Comparison of ENCODE assay signal across 28 cellular contexts in genomic region chr7:1888425-1888824, GRCh38.
A peak's percentile ranks its signal among the peaks of the same experiment; 100 is the strongest.
DNase-seq lines count a peak whose midpoint lies in the region; ATAC-seq, FAIRE-seq and TF ChIP-seq lines count a peak whose summit lies in the region.
"Had no signal": no experiment of that assay in that cellular context is flagged by ENCODE, and none has a peak within 500 bp of the region (broad histone marks: within the 10 kb centered on the region; RNA-seq: fewer than 3 reads in every experiment).

No MANE protein-coding gene starts in this region.

- no peak for TF ChIP-seq EP300 in K562 (IDR thresholded peaks at IDR 0.05; ENCODE audit: low read length)

- no peak for TF ChIP-seq POLR2A in K562 (conservative IDR thresholded peaks at IDR 0.05)

- no peak overlapping the region for H3K9ac ChIP-seq in K562 (ENCODE audit: insufficient read depth in 1 of 2, low read depth in 2 of 2, low read length in 2 of 2)
- H3K9ac ChIP-seq: BLaER1 treated with 17β-estradiol and CSF1 and Interleukin-3, amounts not matched to agents 10 nM and 100 nM had no signal

- peaks cover 33% of the 10 kb centered on the region for H3K36me3 Mint-ChIP-seq in activated CD4-positive, alpha-beta T cell treated with anti-CD3 and anti-CD28 coated beads, Interleukin-2, amount 10 ng/mL, durations not matched to agents 7 days and 5 days (ENCODE audit: low read depth)
- peaks cover 54% of the 10 kb centered on the region for H3K36me3 Mint-ChIP-seq in CD8-positive, alpha-beta T cell
- H3K36me3 Mint-ChIP-seq in naive thymus-derived CD8-positive, alpha-beta T cell: peaks cover 0 to 29% (median 3%) of the 10 kb centered on the region in 3 donors

- H3K27me3 Mint-ChIP-seq in activated CD4-positive, alpha-beta T cell treated with anti-CD3 and anti-CD28 coated beads, Interleukin-2, amount 10 ng/mL, durations not matched to agents 7 days and 5 days: no peaks in the 10 kb centered on the region
- no peaks in the 10 kb centered on the region for H3K27me3 Mint-ChIP-seq in CD8-positive, alpha-beta T cell (ENCODE audit: low read depth)
- no peaks in the 10 kb centered on the region for H3K27me3 Mint-ChIP-seq in naive thymus-derived CD8-positive, alpha-beta T cell
- H3K27me3 Mint-ChIP-seq: CD8-positive, alpha-beta memory T cell had no signal

- POLR2A ChIA-PET in activated CD4-positive, alpha-beta T cell treated with anti-CD3 and anti-CD28 coated beads, Interleukin-2, amount 10 ng/mL, durations not matched to agents 7 days and 5 days (lab: Charles Lee): no interaction called here
- POLR2A ChIA-PET in CD8-positive, alpha-beta T cell (lab: Charles Lee): no interaction called here
- POLR2A ChIA-PET in K562 (lab: Yijun Ruan, JAX): no interaction called here
- POLR2A ChIA-PET in naive thymus-derived CD8-positive, alpha-beta T cell (lab: Charles Lee): no interaction called here

- no peak overlapping the region for H3K4me2 ChIP-seq in K562 (ENCODE audit: insufficient read depth, low read length)
- H3K4me2 ChIP-seq: BLaER1 treated with 17β-estradiol and CSF1 and Interleukin-3, amounts not matched to agents 10 nM and 100 nM had no signal

- peak overlapping the region; percentile 60 for H3K27ac Mint-ChIP-seq in activated CD4-positive, alpha-beta T cell treated with anti-CD3 and anti-CD28 coated beads, Interleukin-2, amount 10 ng/mL, durations not matched to agents 7 days and 5 days
- peak overlapping the region; percentile 32 for H3K27ac Mint-ChIP-seq in CD8-positive, alpha-beta T cell
- H3K27ac Mint-ChIP-seq in naive thymus-derived CD8-positive, alpha-beta T cell: peak overlapping the region in 6 of 10 donors; percentile 9 to 79 (median 50)

- BruUV-seq in K562 (replicated peaks; lab: Mats Ljungman, UMichigan): no TSS peak

- no peak overlapping the region for H3K27ac ChIP-seq in CD8-positive, alpha-beta T cell (ENCODE audit: low read depth, low read length)
- H3K27ac ChIP-seq in K562 (ENCODE audit: extremely low read depth, low read depth, low read length): no peak overlapping the region; the same call in 2 of the 3 replicates
- H3K27ac ChIP-seq: 22Rv1; BLaER1 treated with 17β-estradiol and CSF1 and Interleukin-3, amounts not matched to agents 10 nM and 100 nM; SK-N-MC had no signal

- H3K4me1 ChIP-seq in CD8-positive, alpha-beta T cell (ENCODE audit: insufficient read depth, low read length): peaks cover 21% of the 10 kb centered on the region
- H3K4me1 ChIP-seq in K562 (replicated peaks in 1 of 2; ENCODE audit: control insufficient read depth in 2 of 2, insufficient read depth in 2 of 2, low read length in 2 of 2): peaks cover 15 to 48% of the 10 kb centered on the region in 2 experiments

- H3K9me3 ChIP-seq in CD8-positive, alpha-beta T cell (ENCODE audit: low read length): no peaks in the 10 kb centered on the region
- peaks cover 17% of the 10 kb centered on the region; the same call in 1 of the 2 replicates for H3K9me3 ChIP-seq in K562 (replicated peaks; ENCODE audit: control insufficient read depth, insufficient read depth, low read depth, low read length)

- H3K4me1 Mint-ChIP-seq in activated CD4-positive, alpha-beta T cell treated with anti-CD3 and anti-CD28 coated beads, Interleukin-2, amount 10 ng/mL, durations not matched to agents 7 days and 5 days: peaks cover 29% of the 10 kb centered on the region
- peaks cover 32% of the 10 kb centered on the region for H3K4me1 Mint-ChIP-seq in CD8-positive, alpha-beta T cell (ENCODE audit: low read depth)
- peaks cover 11 to 58% (median 14%) of the 10 kb centered on the region in 4 donors for H3K4me1 Mint-ChIP-seq in naive thymus-derived CD8-positive, alpha-beta T cell

- no peak overlapping the region for H2AFZ ChIP-seq in K562 (ENCODE audit: low read depth, low read length)

- TF ChIP-seq RAD21 in K562 (CRISPR knock-in tag; conservative IDR thresholded peaks at IDR 0.05 in 1 of 2, IDR thresholded peaks at IDR 0.05 in 1 of 2): no peak

- CTCF ChIA-PET in activated CD4-positive, alpha-beta T cell treated with anti-CD3 and anti-CD28 coated beads, Interleukin-2, amount 10 ng/mL, durations not matched to agents 7 days and 5 days (lab: Charles Lee): no interaction called here
- CTCF ChIA-PET in CD8-positive, alpha-beta T cell (lab: Charles Lee): no interaction called here
- CTCF ChIA-PET in K562 (lab: Yijun Ruan, JAX; ENCODE audit: low intra/inter-chr PET ratio): no interaction called here

- H3K9me1 ChIP-seq in K562 (ENCODE audit: control insufficient read depth, insufficient read depth, low read length): no peaks in the 10 kb centered on the region

- no peaks in the 10 kb centered on the region for H3K27me3 ChIP-seq in CD8-positive, alpha-beta T cell (ENCODE audit: insufficient read depth, low read length)
- H3K27me3 ChIP-seq in K562 (ENCODE audit: control insufficient read depth in 2 of 2, insufficient read depth in 2 of 2, low read length in 2 of 2): no peaks in the 10 kb centered on the region
- H3K27me3 ChIP-seq: BLaER1 treated with 17β-estradiol and CSF1 and Interleukin-3, amounts not matched to agents 10 nM and 100 nM had no signal

- H3K79me2 ChIP-seq in K562 (ENCODE audit: control insufficient read depth, insufficient read depth, low read length): 0 out of 3 replicates have a peak, but pooled peaks cover 4% of the 10 kb centered on the region

- WGBS in K562 (ENCODE audit: insufficient coverage, low coverage, missing lambda C conversion rate): 96% methylated on average over 12 of the region's 12 CpGs

- peaks cover 10% of the 10 kb centered on the region for H3K9me3 Mint-ChIP-seq in activated CD4-positive, alpha-beta T cell treated with anti-CD3 and anti-CD28 coated beads, Interleukin-2, amount 10 ng/mL, durations not matched to agents 7 days and 5 days
- no peaks in the 10 kb centered on the region for H3K9me3 Mint-ChIP-seq in CD8-positive, alpha-beta T cell
- H3K9me3 Mint-ChIP-seq in naive thymus-derived CD8-positive, alpha-beta T cell: no peaks in the 10 kb centered on the region
- H3K9me3 Mint-ChIP-seq: CD8-positive, alpha-beta memory T cell had no signal

- no peaks in the 10 kb centered on the region for H4K20me1 ChIP-seq in K562 (replicated peaks; ENCODE audit: control insufficient read depth, insufficient read depth, low read length)

- FAIRE-seq in K562 (lab: Jason Lieb, UNC): no peak
- FAIRE-seq: G401.6, GM19239, H54, RCC 7860 had no signal

- peaks cover 18% of the 10 kb centered on the region for H3K36me3 ChIP-seq in CD8-positive, alpha-beta T cell (ENCODE audit: insufficient read depth, low read length)
- H3K36me3 ChIP-seq in K562 (ENCODE audit: control insufficient read depth, insufficient read depth, low read length): peaks cover 21% of the 10 kb centered on the region; the same call in 2 of the 3 replicates

- H3K4me3 ChIP-seq in CD8-positive, alpha-beta T cell (ENCODE audit: low read depth, low read length): no peak overlapping the region
- H3K4me3 ChIP-seq in K562: no peak overlapping the region
- H3K4me3 ChIP-seq: BLaER1 treated with 17β-estradiol and CSF1 and Interleukin-3, amounts not matched to agents 10 nM and 100 nM; SK-N-MC had no signal

- in situ Hi-C loops in K562 (cut with MboI): no loop called here

- no peak for DNase-seq in activated CD4-positive, alpha-beta T cell treated with anti-CD3 and anti-CD28 coated beads, Interleukin-2, amount 10 ng/mL, durations not matched to agents 7 days and 5 days
- no peak for DNase-seq in activated CD4-positive, alpha-beta T cell treated with anti-CD3 and anti-CD28 coated beads, Interleukin-2, amount 50 U/mL, for 1 hour
- peak in 1 of 7 experiments; percentile 14 for DNase-seq in CD8-positive, alpha-beta T cell
- DNase-seq in K562 (ENCODE audit: extremely low read depth in 1 of 4, low spot score in 3 of 4) (no peak), MV-4-11 (lab: John Stamatoyannopoulos, UW) (no peak), hippocampal formation (lab: John Stamatoyannopoulos, UW) (no peak)
- no peak for DNase-seq in naive thymus-derived CD8-positive, alpha-beta T cell
- DNase-seq: ACHN; Calu3; CD8-positive, alpha-beta memory T cell; DMS153; Kasumi-1; NCI-H1417; NCI-H1694 treated with DMSO at 0.1 percent for 48 hours; NCI-H2081 treated with DMSO at 0.1 percent for 48 hours; NCI-H2171 treated with DMSO at 0.1 percent for 48 hours; NCI-H446; NCI-H526 treated with DMSO at 0.1 percent for 48 hours; OCI-M1; SHP77 treated with DMSO at 0.1 percent for 48 hours had no signal

- intact Hi-C loops in CD8-positive, alpha-beta T cell (cut with DNase I, micrococcal nuclease): loop anchor here in 1 of 2 experiments (5.0 kb wide), 1 partner anchor 34 kb away; no protein-coding TSS in a partner anchor
- intact Hi-C loops in K562 (cut with micrococcal nuclease): no loop called here

- no peak for TF ChIP-seq CTCF in CD8-positive, alpha-beta T cell (IDR thresholded peaks at IDR 0.05)
- TF ChIP-seq CTCF in K562 (IDR thresholded peaks at IDR 0.05 in 2 of 3, conservative IDR thresholded peaks at IDR 0.05 in 1 of 3; ENCODE audit: insufficient read depth in 2 of 3, low read depth in 1 of 3, low read length in 3 of 3): no peak

- H3K4me3 Mint-ChIP-seq in activated CD4-positive, alpha-beta T cell treated with anti-CD3 and anti-CD28 coated beads, Interleukin-2, amount 10 ng/mL, durations not matched to agents 7 days and 5 days: no peak overlapping the region
- H3K4me3 Mint-ChIP-seq in CD8-positive, alpha-beta T cell: no peak overlapping the region
- H3K4me3 Mint-ChIP-seq in naive thymus-derived CD8-positive, alpha-beta T cell: no peak overlapping the region
- H3K4me3 Mint-ChIP-seq: CD8-positive, alpha-beta memory T cell had no signal

- ATAC-seq in CD8-positive, alpha-beta T cell: no peak
- ATAC-seq in K562: no peak
- no peak for ATAC-seq in naive thymus-derived CD8-positive, alpha-beta T cell
- no peak for ATAC-seq in GM19351 (IDR thresholded peaks at IDR 0.05; ENCODE audit: unreplicated experiment)

TF ChIP-seq in K562, 482 proteins besides CTCF, POLR2A, EP300 and RAD21:
- TF ChIP-seq SRSF9 (IDR thresholded peaks at IDR 0.05; ENCODE audit: borderline replicate concordance, low read depth, low read length) (no peak), ZC3H4 (CRISPR knock-in tag; IDR thresholded peaks at IDR 0.05; ENCODE audit: borderline replicate concordance) (0 out of 2 replicates have a peak, but pooled peaks have one; percentile 71)
